1 cellular context compared by ENCODE assay signal in genomic region chr5:150542933-150543445, GRCh38.
A peak's percentile ranks its signal among the peaks of the same experiment; 100 is the strongest.
TF ChIP-seq lines count a peak whose summit lies in the region.

No MANE protein-coding gene starts in this region.

TF ChIP-seq in HepG2, 621 proteins besides CTCF, POLR2A, EP300 and RAD21 (continued from another document and continues in another):
- TF ChIP-seq HBP1 (CRISPR knock-in tag; IDR thresholded peaks at IDR 0.05; ENCODE audit: low read depth) = peak; percentile 80; the same call in 1 of the 2 replicates
- no peak for TF ChIP-seq NFE2 (CRISPR knock-in tag; IDR thresholded peaks at IDR 0.05)
- no peak for TF ChIP-seq TMF1 (CRISPR knock-in tag; IDR thresholded peaks at IDR 0.05; ENCODE audit: low read depth)
- TF ChIP-seq ZNF136 (CRISPR knock-in tag; IDR thresholded peaks at IDR 0.05; ENCODE audit: low read depth) = peak; percentile 88; the same call in 1 of the 2 replicates
- TF ChIP-seq CREBL2 (CRISPR knock-in tag; IDR thresholded peaks at IDR 0.05; ENCODE audit: borderline replicate concordance) = no peak; the same call in 1 of the 2 replicates
- TF ChIP-seq THAP8 (CRISPR knock-in tag; IDR thresholded peaks at IDR 0.05; ENCODE audit: borderline replicate concordance) = no peak
- no peak for TF ChIP-seq ZNF558 (CRISPR knock-in tag; IDR thresholded peaks at IDR 0.05; ENCODE audit: borderline replicate concordance)
- no peak for TF ChIP-seq FIP1L1 (IDR thresholded peaks at IDR 0.05; ENCODE audit: borderline replicate concordance, insufficient read depth, low read depth, low read length)
- TF ChIP-seq ATM (IDR thresholded peaks at IDR 0.05; ENCODE audit: borderline replicate concordance) = no peak
- peak; percentile 96 for TF ChIP-seq ZNF501 (CRISPR knock-in tag; IDR thresholded peaks at IDR 0.05)
- no peak for TF ChIP-seq PAF1 (CRISPR knock-in tag; IDR thresholded peaks at IDR 0.05)
- TF ChIP-seq ZNF614 (CRISPR knock-in tag; IDR thresholded peaks at IDR 0.05; ENCODE audit: borderline replicate concordance) = peak; percentile 98
- TF ChIP-seq ZNF33B (CRISPR knock-in tag; IDR thresholded peaks at IDR 0.05) = no peak
- no peak for TF ChIP-seq ZNF24 (IDR thresholded peaks at IDR 0.05)
- peak; percentile 99 for TF ChIP-seq MTA1 (CRISPR knock-in tag; IDR thresholded peaks at IDR 0.05; ENCODE audit: borderline replicate concordance)
- peak; percentile 59; the same call in 1 of the 2 replicates for TF ChIP-seq MXD3 (CRISPR knock-in tag; IDR thresholded peaks at IDR 0.05)
- peak; percentile 96; the same call in 1 of the 2 replicates for TF ChIP-seq FUBP1 (CRISPR knock-in tag; IDR thresholded peaks at IDR 0.05; ENCODE audit: borderline replicate concordance)
- TF ChIP-seq ZNF224 (CRISPR knock-in tag; IDR thresholded peaks at IDR 0.05) = peak; percentile 80; the same call in 1 of the 2 replicates
- no peak; the same call in 1 of the 2 replicates for TF ChIP-seq SP140L (CRISPR knock-in tag; IDR thresholded peaks at IDR 0.05; ENCODE audit: borderline replicate concordance)
- peak; percentile 95 for TF ChIP-seq ATF3 (CRISPR knock-in tag; IDR thresholded peaks at IDR 0.05)
- peak; percentile 20; the same call in 1 of the 2 replicates for TF ChIP-seq SIN3B (IDR thresholded peaks at IDR 0.05; ENCODE audit: low read length)
- TF ChIP-seq ZSCAN20 (CRISPR knock-in tag; IDR thresholded peaks at IDR 0.05; ENCODE audit: borderline replicate concordance) = no peak
- no peak for TF ChIP-seq MTA3 (CRISPR knock-in tag; IDR thresholded peaks at IDR 0.05)
- peak; percentile 95 for TF ChIP-seq NR2F2 (IDR thresholded peaks at IDR 0.05; ENCODE audit: borderline replicate concordance, low read depth)
- peak; percentile 99 for TF ChIP-seq ZNF670 (CRISPR knock-in tag; IDR thresholded peaks at IDR 0.05; ENCODE audit: borderline replicate concordance)
- TF ChIP-seq ZNF3 (CRISPR knock-in tag; IDR thresholded peaks at IDR 0.05) = no peak
- TF ChIP-seq REST (IDR thresholded peaks at IDR 0.05; ENCODE audit: borderline replicate concordance in 1 of 2, low read depth in 1 of 2, low read length in 2 of 2) = peak in 1 of 2 experiments; percentile 85; a peak in 2 of 4 replicates
- TF ChIP-seq GATAD2A (CRISPR knock-in tag; IDR thresholded peaks at IDR 0.05) = peak; percentile 100
- TF ChIP-seq CC2D1A (CRISPR knock-in tag; IDR thresholded peaks at IDR 0.05) = no peak
- TF ChIP-seq ZNF891 (CRISPR knock-in tag; IDR thresholded peaks at IDR 0.05) = peak; percentile 59
- peak; percentile 93; the same call in 1 of the 2 replicates for TF ChIP-seq NCOA5 (CRISPR knock-in tag; IDR thresholded peaks at IDR 0.05)
- peak; percentile 71 for TF ChIP-seq ZNF230 (CRISPR knock-in tag; IDR thresholded peaks at IDR 0.05)
- peak; percentile 82; the same call in 1 of the 2 replicates for TF ChIP-seq ZNF335 (CRISPR knock-in tag; IDR thresholded peaks at IDR 0.05)
- TF ChIP-seq ZNF687 (CRISPR knock-in tag; IDR thresholded peaks at IDR 0.05) = peak; percentile 100
- TF ChIP-seq ZBTB7B (CRISPR knock-in tag; IDR thresholded peaks at IDR 0.05) = peak; percentile 95
- peak; percentile 63; the same call in 1 of the 2 replicates for TF ChIP-seq MYPOP (CRISPR knock-in tag; IDR thresholded peaks at IDR 0.05)
- peak; percentile 100 for TF ChIP-seq HDAC1 (CRISPR knock-in tag; IDR thresholded peaks at IDR 0.05)
- TF ChIP-seq SMARCE1 (IDR thresholded peaks at IDR 0.05; ENCODE audit: borderline replicate concordance) = no peak
- TF ChIP-seq LCORL (IDR thresholded peaks at IDR 0.05) = no peak
- TF ChIP-seq LCORL (CRISPR knock-in tag; IDR thresholded peaks at IDR 0.05) = peak; percentile 100
- TF ChIP-seq ZNF550 (CRISPR knock-in tag; IDR thresholded peaks at IDR 0.05; ENCODE audit: borderline replicate concordance) = no peak
- TF ChIP-seq ZNF761 (CRISPR knock-in tag; conservative IDR thresholded peaks at IDR 0.05) = peak; percentile 89
- no peak for TF ChIP-seq GLMP (CRISPR knock-in tag; IDR thresholded peaks at IDR 0.05; ENCODE audit: borderline replicate concordance)
- TF ChIP-seq ZNF232 (CRISPR knock-in tag; IDR thresholded peaks at IDR 0.05; ENCODE audit: borderline replicate concordance) = peak; percentile 95; the same call in 1 of the 2 replicates
